ENCODE assay signal across 18 cellular contexts in the genomic region with DNA sequence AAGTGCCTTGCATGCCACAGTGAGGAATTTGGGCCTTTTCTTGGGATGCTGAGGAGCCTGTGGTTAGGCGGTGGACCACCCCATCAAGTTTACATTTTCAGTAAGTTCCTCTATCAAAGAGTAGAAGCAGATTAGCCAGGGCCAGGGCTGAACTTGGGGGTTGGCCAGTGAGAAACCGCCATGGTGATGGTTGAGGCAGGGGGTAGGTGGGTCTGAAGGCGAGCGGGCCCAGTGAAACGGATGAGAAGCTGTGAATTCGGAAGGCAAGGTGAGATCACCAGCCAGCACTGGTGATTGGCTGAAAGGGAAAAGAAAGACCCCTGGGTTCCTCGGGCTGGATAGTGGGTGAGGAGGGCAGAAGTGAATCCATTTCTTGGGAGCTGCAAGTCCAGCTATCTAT.
DNase-seq lines count a peak whose midpoint lies in the region; ATAC-seq and TF ChIP-seq lines count a peak whose summit lies in the region.
"Had no signal": no experiment of that assay in that cellular context is flagged by ENCODE, and none has a peak within 500 bp of the region (broad histone marks: within the 10 kb centered on the region; RNA-seq: fewer than 3 reads in every experiment).

No MANE protein-coding gene starts in this region.

- no peak for TF ChIP-seq CTCF in RWPE2 (IDR thresholded peaks at IDR 0.05; ENCODE audit: poor library complexity, severe bottlenecking)
- no peak for TF ChIP-seq CTCF in vagina (IDR thresholded peaks at IDR 0.05)

- H3K4ac ChIP-seq in neuronal stem cell (ENCODE audit: low read length) = no peak overlapping the region

- H3K14ac ChIP-seq in neuronal stem cell (ENCODE audit: low read length) = no peak overlapping the region

- no peaks in the 10 kb centered on the region for H3K9me3 Mint-ChIP-seq in natural killer cell treated with Interleukin-12 subunit alpha and Interleukin-12 subunit beta and Interleukin-15 and Interleukin-18, amount 100 ng/mL, for 72 hours

- no peak for ATAC-seq in RWPE2 (ENCODE audit: low read depth)
- ATAC-seq in natural killer cell treated with Interleukin-12 subunit alpha and Interleukin-12 subunit beta and Interleukin-15 and Interleukin-18, amount 100 ng/mL, for 72 hours = no peak
- no peak for ATAC-seq in Right ventricle myocardium superior (ENCODE audit: poor library complexity)
- ATAC-seq: CD8-positive, alpha-beta T cell had no signal

- H3K4me1 Mint-ChIP-seq in natural killer cell treated with Interleukin-12 subunit alpha and Interleukin-12 subunit beta and Interleukin-15 and Interleukin-18, amount 100 ng/mL, for 72 hours (ENCODE audit: low read depth in 2 of 2) = no peaks in the 10 kb centered on the region
- H3K4me1 Mint-ChIP-seq: B cell had no signal

- no peaks in the 10 kb centered on the region for H3K27me3 Mint-ChIP-seq in natural killer cell treated with Interleukin-12 subunit alpha and Interleukin-12 subunit beta and Interleukin-15 and Interleukin-18, amount 100 ng/mL, for 72 hours
- H3K27me3 Mint-ChIP-seq: B cell; CD4-positive, alpha-beta T cell had no signal

- H3K4me1 ChIP-seq in RWPE2 (ENCODE audit: insufficient read depth, poor library complexity, severe bottlenecking) (peaks cover 28% of the 10 kb centered on the region), neuronal stem cell (ENCODE audit: control insufficient read depth in 2 of 2, insufficient read depth in 1 of 2, low read depth in 1 of 2, low read length in 2 of 2) (peaks cover 0 to 3% of the 10 kb centered on the region in 2 donors), vagina (peaks cover 25% of the 10 kb centered on the region)

- H3K4me3 ChIP-seq in RWPE2 (ENCODE audit: severe bottlenecking) (no peak overlapping the region), neuronal stem cell (ENCODE audit: low read length in 2 of 2) (no peak overlapping the region), vagina (no peak overlapping the region)
- H3K4me3 ChIP-seq: BLaER1 treated with 17β-estradiol and CSF1 and Interleukin-3, amounts not matched to agents 10 nM and 100 nM had no signal

- no peaks in the 10 kb centered on the region for H3K9me3 ChIP-seq in RWPE2 (ENCODE audit: severe bottlenecking)
- no peaks in the 10 kb centered on the region for H3K9me3 ChIP-seq in neuronal stem cell (replicated peaks in 1 of 2; ENCODE audit: control insufficient read depth in 2 of 2, insufficient read depth in 1 of 2, low read depth in 1 of 2, low read length in 2 of 2)
- H3K9me3 ChIP-seq in vagina = no peaks in the 10 kb centered on the region
- H3K9me3 ChIP-seq: BLaER1 treated with 17β-estradiol and CSF1 and Interleukin-3, amounts not matched to agents 10 nM and 100 nM; Caco-2 had no signal

- H2BK5ac ChIP-seq in neuronal stem cell (ENCODE audit: low read length) = no peak overlapping the region

- H2AFZ ChIP-seq in neuronal stem cell (ENCODE audit: low read length) = no peak overlapping the region

- no peak overlapping the region for H3K23ac ChIP-seq in neuronal stem cell (ENCODE audit: low read depth, low read length, poor library complexity)

- intact Hi-C loops in vagina (cut with DNase I) (no loop called here), Right ventricle myocardium superior (cut with DNase I) (no loop called here)

- WGBS in neuronal stem cell (ENCODE audit: extremely low coverage in 2 of 2, insufficient read length in 2 of 2, insufficient replicate concordance in 1 of 2), 2 donors = no CpG with 5 or more reads among the region's 7 CpGs

- no peak overlapping the region for H2BK12ac ChIP-seq in neuronal stem cell (ENCODE audit: low read length)

- H3K18ac ChIP-seq in neuronal stem cell (ENCODE audit: low read length) = no peak overlapping the region

- H3K36me3 ChIP-seq in RWPE2 (ENCODE audit: low read depth) (no peaks in the 10 kb centered on the region), neuronal stem cell (replicated peaks in 1 of 2; ENCODE audit: control insufficient read depth in 2 of 2, insufficient read depth in 2 of 2, low read length in 2 of 2) (no peaks in the 10 kb centered on the region), vagina (no peaks in the 10 kb centered on the region)
- H3K36me3 ChIP-seq: BLaER1 treated with 17β-estradiol and CSF1 and Interleukin-3, amounts not matched to agents 10 nM and 100 nM had no signal

- no peak overlapping the region for H3K4me3 Mint-ChIP-seq in natural killer cell treated with Interleukin-12 subunit alpha and Interleukin-12 subunit beta and Interleukin-15 and Interleukin-18, amount 100 ng/mL, for 72 hours
- H3K4me3 Mint-ChIP-seq: B cell; CD4-positive, alpha-beta T cell; CD8-positive, alpha-beta T cell had no signal

- TF ChIP-seq POLR2A in vagina (IDR thresholded peaks at IDR 0.05) = no peak

- H2AK5ac ChIP-seq in neuronal stem cell (ENCODE audit: low read depth, low read length) = peak overlapping the region; percentile 60

- H4K91ac ChIP-seq in neuronal stem cell (ENCODE audit: low read depth, low read length, poor library complexity) = no peak overlapping the region

- no peak overlapping the region for H2BK15ac ChIP-seq in neuronal stem cell (ENCODE audit: low read length)

- no peak overlapping the region for H3K9ac ChIP-seq in neuronal stem cell (ENCODE audit: low read depth, low read length, poor library complexity)
- H3K9ac ChIP-seq: BLaER1 treated with 17β-estradiol and CSF1 and Interleukin-3, amounts not matched to agents 10 nM and 100 nM had no signal

- DNase-seq in RWPE2 (ENCODE audit: low spot score) = no peak
- DNase-seq in neuronal stem cell (ENCODE audit: low spot score) = no peak
- peak; percentile 60 to 77 for DNase-seq in vagina (ENCODE audit: extremely low spot score in 2 of 2)
- no peak for DNase-seq in natural killer cell treated with Interleukin-12 subunit alpha and Interleukin-12 subunit beta and Interleukin-15 and Interleukin-18, amount 100 ng/mL, for 72 hours (ENCODE audit: low spot score)
- DNase-seq in T-helper 1 cell = no peak
- DNase-seq in Right ventricle myocardium superior = no peak
- DNase-seq: 8988T; ACHN; AML-193; Caco-2; Calu3; CD4-positive, alpha-beta T cell; CD8-positive, alpha-beta T cell; DMS79 treated with DMSO at 0.1 percent for 48 hours; GF-D8 had no signal

- no peak overlapping the region for H3K4me2 ChIP-seq in neuronal stem cell (ENCODE audit: insufficient read depth, low read length, poor library complexity, severe bottlenecking)
- H3K4me2 ChIP-seq: BLaER1 treated with 17β-estradiol and CSF1 and Interleukin-3, amounts not matched to agents 10 nM and 100 nM had no signal

- no peak overlapping the region for H4K8ac ChIP-seq in neuronal stem cell (ENCODE audit: low read depth, low read length)

- no peak overlapping the region for H3K27ac Mint-ChIP-seq in natural killer cell treated with Interleukin-12 subunit alpha and Interleukin-12 subunit beta and Interleukin-15 and Interleukin-18, amount 100 ng/mL, for 72 hours
- H3K27ac Mint-ChIP-seq: B cell; CD4-positive, alpha-beta T cell; CD8-positive, alpha-beta T cell had no signal

- no peaks in the 10 kb centered on the region for H3K36me3 Mint-ChIP-seq in natural killer cell treated with Interleukin-12 subunit alpha and Interleukin-12 subunit beta and Interleukin-15 and Interleukin-18, amount 100 ng/mL, for 72 hours
- H3K36me3 Mint-ChIP-seq: CD8-positive, alpha-beta T cell had no signal

- H3K27me3 ChIP-seq in RWPE2 (ENCODE audit: insufficient read depth, poor library complexity, severe bottlenecking) = no peaks in the 10 kb centered on the region
- no peaks in the 10 kb centered on the region for H3K27me3 ChIP-seq in neuronal stem cell (ENCODE audit: control insufficient read depth in 3 of 3, insufficient read depth in 3 of 3, low read depth in 1 of 3, low read length in 3 of 3)
- H3K27me3 ChIP-seq in vagina = no peaks in the 10 kb centered on the region
- H3K27me3 ChIP-seq: BLaER1 treated with 17β-estradiol and CSF1 and Interleukin-3, amounts not matched to agents 10 nM and 100 nM had no signal

- H3K27ac ChIP-seq in RWPE2 (ENCODE audit: poor library complexity, severe bottlenecking) = peak overlapping the region; percentile 93
- no peak overlapping the region for H3K27ac ChIP-seq in neuronal stem cell (replicated peaks; ENCODE audit: low read length)
- no peak overlapping the region for H3K27ac ChIP-seq in vagina
- H3K27ac ChIP-seq: BLaER1 treated with 17β-estradiol and CSF1 and Interleukin-3, amounts not matched to agents 10 nM and 100 nM; C4-2B had no signal

- no peak overlapping the region for H2BK120ac ChIP-seq in neuronal stem cell (ENCODE audit: low read depth, low read length)

- H3K79me1 ChIP-seq in neuronal stem cell (ENCODE audit: low read depth, low read length) = no peaks in the 10 kb centered on the region

Comparison
In these comparisons a context has a peak if more than half of its experiments do, and no peak if none do; other contexts are left out.
1. DNase-seq: peak in vagina (2 of 2); none in RWPE2 (single experiment), neuronal stem cell (single experiment), natural killer cell treated with Interleukin-12 subunit alpha and Interleukin-12 subunit beta and Interleukin-15 and Interleukin-18, amount 100 ng/mL, for 72 hours (single experiment), T-helper 1 cell (0 of 5) and Right ventricle myocardium superior (single experiment).